7 cellular contexts compared by ENCODE assay signal in genomic region chr7:2237109-2237602, GRCh38. TPM values are rescaled to one million over a fixed set of nuclear protein-coding genes. Genes with fewer than 3 reads are reported as not detected.
DNase-seq lines count a peak whose midpoint lies in the region; ATAC-seq and TF ChIP-seq lines count a peak whose summit lies in the region.

No MANE protein-coding gene starts in this region.

- H3K9me3 ChIP-seq in OCI-LY7 (ENCODE audit: low read length) (no peaks in the 10 kb centered on the region), SJCRH30 (replicated peaks) (no peaks in the 10 kb centered on the region)

- DNase-seq in OCI-LY7 (ENCODE audit: low spot score) (peak; percentile 89), left colon (peak; percentile 47 to 54), activated gamma-delta T cell treated with Interleukin-2 at 50 U/mL for 16 hours (no peak), SJCRH30 (no peak)
- no peak for DNase-seq in stimulated activated CD4-positive, alpha-beta T cell treated with anti-CD3 and anti-CD28 coated beads, Interleukin-2, amount 100 ng/mL, for 24 hours

- H3K4me2 ChIP-seq in OCI-LY7 (ENCODE audit: low read length), result peak overlapping the region; percentile 64

- peak overlapping the region; percentile 94 for H3K27ac ChIP-seq in OCI-LY7 (ENCODE audit: low read depth, low read length, poor library complexity, severe bottlenecking)
- H3K27ac ChIP-seq in SJCRH30, result no peak overlapping the region

- CTCF ChIA-PET in OCI-LY7 (lab: Charles Lee; ENCODE audit: unreplicated experiment), result interaction anchor here (0.5 to 1.2 kb wide), 4 partner anchors 116 to 1151 kb away, joined by 3 to 4 read pairs (median 3); no protein-coding TSS in a partner anchor

- H3K79me2 ChIP-seq in OCI-LY7 (ENCODE audit: insufficient read depth, low read depth, low read length), result peaks cover 40% of the 10 kb centered on the region

- intact Hi-C loops in OCI-LY7 (cut with micrococcal nuclease; ENCODE audit: unreplicated experiment) (no loop called here), left colon (cut with DNase I, micrococcal nuclease) (no loop called here)

- no peak overlapping the region; the same call in 1 of the 2 replicates for H2AFZ ChIP-seq in OCI-LY7 (ENCODE audit: low read length)

- POLR2A ChIA-PET in OCI-LY7 (lab: Charles Lee), result interaction anchor here (0.6 to 1.4 kb wide), 5 partner anchors 22 to 293 kb away, joined by 3 to 4 read pairs (median 3); no protein-coding TSS in a partner anchor

- no peaks in the 10 kb centered on the region for H3K27me3 ChIP-seq in SJCRH30

- TF ChIP-seq CTCF in OCI-LY7 (conservative IDR thresholded peaks at IDR 0.05; ENCODE audit: low read length), result no peak

- no peaks in the 10 kb centered on the region for H4K20me1 ChIP-seq in OCI-LY7 (ENCODE audit: insufficient read depth, low read length)

- ATAC-seq in GM19035 (IDR thresholded peaks at IDR 0.05; ENCODE audit: unreplicated experiment), result peak; percentile 55
- ATAC-seq in HG02870 (IDR thresholded peaks at IDR 0.05; ENCODE audit: unreplicated experiment), result peak; percentile 70
- ATAC-seq in left colon, result no peak

- H3K9me2 ChIP-seq in OCI-LY7 (ENCODE audit: insufficient read depth, low read length), result no peaks in the 10 kb centered on the region

- BruUV-seq in OCI-LY7 (replicated peaks; lab: Mats Ljungman, UMichigan), result TSS peak; percentile 21

- H3K4me1 ChIP-seq in OCI-LY7 (ENCODE audit: insufficient read depth, low read length, poor library complexity, severe bottlenecking), result peaks cover 41% of the 10 kb centered on the region
- no peaks in the 10 kb centered on the region for H3K4me1 ChIP-seq in SJCRH30

- H3K36me3 ChIP-seq in OCI-LY7 (ENCODE audit: insufficient read depth, low read length), result peaks cover 54% of the 10 kb centered on the region
- H3K36me3 ChIP-seq in SJCRH30, result peaks cover 33% of the 10 kb centered on the region

- H3K4me3 ChIP-seq in OCI-LY7 (ENCODE audit: low read depth, low read length, poor library complexity, severe bottlenecking) (peak overlapping the region; percentile 40), SJCRH30 (no peak overlapping the region)

RNA-seq across cellular contexts. Expression of gene MAD1L1, which starts 4.4 kb away (rescaled TPM):
- 65.3 and 125 TPM in 2 replicates for total RNA-seq in OCI-LY7 (2014; rRNA removed; shearing (Covaris generic))
- 58.3 and 60.9 TPM in 2 replicates for total RNA-seq in OCI-LY7 (2022)
- total RNA-seq in left colon, result 10 to 100 TPM; 22.1 to 28.2 TPM
- 25.9 and 31.5 TPM in 2 replicates for total RNA-seq in SJCRH30 (2014; rRNA removed; shearing (Covaris generic))

RNA-seq across cellular contexts. Expression of gene MRM2, which starts 4.8 kb away (rescaled TPM):
- total RNA-seq in OCI-LY7 (2014; rRNA removed; shearing (Covaris generic)), result 45.1 and 49.3 TPM in 2 replicates
- total RNA-seq in OCI-LY7 (2022) (45.1 and 52.3 TPM in 2 replicates), left colon (10 to 100 TPM; 15.0 to 15.6 TPM)
- total RNA-seq in SJCRH30 (2014; rRNA removed; shearing (Covaris generic)), result 39.6 and 42.4 TPM in 2 replicates

RNA-seq across cellular contexts. Expression of gene NUDT1, which starts 4.9 kb away (rescaled TPM):
- total RNA-seq in OCI-LY7 (2014; rRNA removed; shearing (Covaris generic)), result 117 and 124 TPM in 2 replicates
- total RNA-seq in OCI-LY7 (2022), result 78.2 and 88.4 TPM in 2 replicates
- 10 to 100 TPM in 1 of 2 donors, 1 to 10 TPM in 1; 8.1 to 10.3 TPM for total RNA-seq in left colon
- 71.2 and 91.3 TPM in 2 replicates for total RNA-seq in SJCRH30 (2014; rRNA removed; shearing (Covaris generic))

Comparison
In these comparisons a context has a peak if more than half of its experiments do, and no peak if none do; other contexts are left out.
1. DNase-seq: peak in OCI-LY7 (single experiment) and left colon (2 of 2); none in stimulated activated CD4-positive, alpha-beta T cell treated with anti-CD3 and anti-CD28 coated beads, Interleukin-2, amount 100 ng/mL, for 24 hours (0 of 2), activated gamma-delta T cell treated with Interleukin-2 at 50 U/mL for 16 hours (single experiment) and SJCRH30 (0 of 2).